ENCODE assay signal across 18 cellular contexts in the genomic region with DNA sequence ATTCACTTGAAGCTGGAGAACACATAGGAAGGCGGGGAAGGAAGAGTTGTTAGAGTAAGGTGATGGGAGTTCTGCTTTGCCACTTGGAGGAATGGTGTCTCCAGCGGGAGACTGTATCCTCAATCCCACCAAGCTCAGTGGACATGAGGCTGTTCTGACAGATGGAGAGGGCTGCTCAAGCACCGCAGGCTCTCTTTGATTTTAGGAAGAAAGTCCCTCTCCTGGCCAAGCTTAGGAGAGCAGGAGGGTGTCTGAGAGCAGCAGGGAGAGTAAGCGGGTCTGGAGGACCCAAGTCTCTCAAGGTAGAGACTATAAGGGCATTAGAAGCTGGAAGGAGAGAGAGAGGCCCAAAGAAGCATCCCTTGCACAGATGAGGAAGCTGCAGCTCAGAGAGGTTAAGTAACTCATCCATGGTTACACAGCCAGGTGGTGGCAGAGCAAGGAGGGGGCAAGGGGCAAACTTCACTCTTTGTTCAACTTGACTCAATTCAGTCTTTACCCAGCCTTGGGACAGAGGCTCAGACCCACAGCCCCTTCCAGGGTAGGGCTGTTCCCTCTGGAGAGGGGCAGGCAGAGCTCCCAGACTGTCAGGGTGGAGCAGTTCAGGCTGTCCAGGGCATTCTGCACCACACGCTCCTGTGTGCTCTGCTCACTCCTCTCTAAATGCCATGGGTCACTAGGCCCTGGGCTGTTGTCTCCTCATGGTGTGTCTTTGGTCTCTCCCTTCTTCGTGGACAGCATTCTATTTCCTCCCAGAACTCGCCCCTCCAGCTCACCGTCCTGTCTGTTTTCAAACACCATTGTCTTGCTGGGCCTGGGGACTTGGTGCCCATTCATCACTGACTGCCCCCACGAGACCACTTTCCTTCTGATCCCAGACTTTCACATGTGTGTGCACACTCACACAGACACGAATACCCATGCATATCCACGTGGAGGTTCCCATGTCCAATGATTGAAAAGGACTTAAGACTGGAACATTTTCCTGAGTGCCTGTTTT. TPM values are rescaled to one million over a fixed set of nuclear protein-coding genes. Genes with fewer than 3 reads are reported as not detected.
DNase-seq lines count a peak whose midpoint lies in the region; TF ChIP-seq lines count a peak whose summit lies in the region.
"Had no signal": no experiment of that assay in that cellular context is flagged by ENCODE, and none has a peak within 500 bp of the region (broad histone marks: within the 10 kb centered on the region; RNA-seq: fewer than 3 reads in every experiment).

No MANE protein-coding gene starts in this region.

- no peak overlapping the region for H2BK20ac ChIP-seq in H9 (ENCODE audit: low read depth, low read length, poor library complexity, severe bottlenecking)

- DNase-seq in CD14-positive monocyte (ENCODE audit: low spot score) (peak; percentile 25), H9 (peak; percentile 15), glutamatergic neuron (no peak), posterior vena cava (ENCODE audit: low spot score) (peak; percentile 47), RWPE1 (ENCODE audit: low spot score) (no peak), NCI-H1417 (lab: John Stamatoyannopoulos, UW) (no peak), GM10248 (ENCODE audit: extremely low spot score) (no peak)
- DNase-seq: DMS153, IMR-90, NCI-H1105, NCI-H1694 treated with DMSO at 0.1 percent for 48 hours, NCI-H226, NCI-H524 treated with DMSO at 0.1 percent for 48 hours, RPMI8226, SJCRH30 had no signal

- no peaks in the 10 kb centered on the region for H3K4me1 Mint-ChIP-seq in CD14-positive monocyte
- peaks cover 2 to 5% of the 10 kb centered on the region in 2 experiments; a peak in 3 of 4 replicates for H3K4me1 Mint-ChIP-seq in H9
- H3K4me1 Mint-ChIP-seq in glutamatergic neuron (ENCODE audit: low read depth, unreplicated experiment) = peaks cover 23% of the 10 kb centered on the region

- no peak overlapping the region for H4K91ac ChIP-seq in H9 (ENCODE audit: insufficient read length, low read depth, low read length)

- H2BK5ac ChIP-seq in H9 (ENCODE audit: insufficient read length, low read length) = no peak overlapping the region

- POLR2A ChIA-PET in RWPE1 (lab: Yijun Ruan, JAX; ENCODE audit: low non-redundant PET) = no interaction called here
- POLR2A ChIA-PET in GM10248 (lab: Yijun Ruan, JAX) = no interaction called here

- H3T11ph ChIP-seq in H9 (ENCODE audit: low read length) = no peak overlapping the region

- no peak overlapping the region for H2BK15ac ChIP-seq in H9 (ENCODE audit: low read depth, low read length)

- no peak overlapping the region for H3K4me2 ChIP-seq in H9 (ENCODE audit: insufficient read depth, insufficient read length, low read length)

- H3K4ac ChIP-seq in H9 (ENCODE audit: low read depth, low read length) = no peak overlapping the region

- H3K4me1 ChIP-seq in H9 (ENCODE audit: insufficient read depth, low read length) = no peaks in the 10 kb centered on the region
- H3K4me1 ChIP-seq: HAP-1, SJCRH30 had no signal

- H2BK12ac ChIP-seq in H9 (ENCODE audit: insufficient read length, low read depth, low read length) = no peak overlapping the region

- H3K9me3 ChIP-seq in H9 (ENCODE audit: control insufficient read depth, low read depth, low read length) = no peaks in the 10 kb centered on the region
- H3K9me3 ChIP-seq: HAP-1, SJCRH30 had no signal

- H3K79me2 ChIP-seq in H9 (ENCODE audit: insufficient read depth, low read length) = no peaks in the 10 kb centered on the region

- no peak overlapping the region for H3K18ac ChIP-seq in H9 (ENCODE audit: insufficient read length, low read depth, low read length)

- no peak overlapping the region for H2BK120ac ChIP-seq in H9 (ENCODE audit: low read depth, low read length, poor library complexity, severe bottlenecking)

- TF ChIP-seq CTCF in CD14-positive monocyte (IDR thresholded peaks at IDR 0.05) (no peak), H9 (conservative IDR thresholded peaks at IDR 0.05) (0 out of 3 replicates have a peak, but pooled peaks have one; percentile 16), glutamatergic neuron (IDR thresholded peaks at IDR 0.05; ENCODE audit: partially characterized antibody, unreplicated experiment) (no peak), RWPE1 (conservative IDR thresholded peaks at IDR 0.05; ENCODE audit: low read depth) (no peak), GM10248 (IDR thresholded peaks at IDR 0.05; ENCODE audit: control extremely low read depth, extremely low read depth, low read depth, missing control alignments) (no peak)

- H2AFZ ChIP-seq in H9 (ENCODE audit: low read length) = no peak overlapping the region

- no peak overlapping the region for H3K9ac ChIP-seq in H9 (ENCODE audit: extremely low read depth, insufficient read length, low read length)

- H3K27ac ChIP-seq in H9 (ENCODE audit: insufficient read length, low read depth, low read length) (no peak overlapping the region), RWPE1 (no peak overlapping the region)
- H3K27ac ChIP-seq: C4-2B, SJCRH30 had no signal

- H3K27me3 Mint-ChIP-seq in CD14-positive monocyte (ENCODE audit: low read depth in 3 of 3) (peaks cover 13 to 18% (median 18%) of the 10 kb centered on the region in 3 donors), H9 (ENCODE audit: low read depth) (peaks cover 71% of the 10 kb centered on the region), glutamatergic neuron (ENCODE audit: unreplicated experiment) (peaks cover 25% of the 10 kb centered on the region)

- H3K4me3 Mint-ChIP-seq in CD14-positive monocyte = peak overlapping the region in 1 of 2 donors; percentile 6
- H3K4me3 Mint-ChIP-seq in H9 = no peak overlapping the region; a peak in 1 of 5 replicates
- H3K4me3 Mint-ChIP-seq in glutamatergic neuron (ENCODE audit: unreplicated experiment) = peak overlapping the region; percentile 69

- CTCF ChIA-PET in RWPE1 (lab: Yijun Ruan, JAX) = no interaction called here
- CTCF ChIA-PET in GM10248 (lab: Yijun Ruan, JAX) = no interaction called here

- H3K36me3 Mint-ChIP-seq in CD14-positive monocyte (no peaks in the 10 kb centered on the region), H9 (ENCODE audit: insufficient read depth in 1 of 3, low read depth in 3 of 3) (no peaks in the 10 kb centered on the region), glutamatergic neuron (ENCODE audit: unreplicated experiment) (peaks cover 17% of the 10 kb centered on the region)

- H3K9me3 Mint-ChIP-seq in CD14-positive monocyte = peaks cover 0 to 2% (median 1%) of the 10 kb centered on the region in 7 donors
- no peaks in the 10 kb centered on the region for H3K9me3 Mint-ChIP-seq in H9
- peaks cover 10% of the 10 kb centered on the region for H3K9me3 Mint-ChIP-seq in glutamatergic neuron (ENCODE audit: unreplicated experiment)

- H3K23ac ChIP-seq in H9 (ENCODE audit: insufficient read length, low read depth, low read length) = no peak overlapping the region

- no peak overlapping the region for H3K14ac ChIP-seq in H9 (ENCODE audit: insufficient read depth, low read length)

- no peak overlapping the region for H3K27ac Mint-ChIP-seq in CD14-positive monocyte
- no peak overlapping the region; a peak in 1 of 7 replicates for H3K27ac Mint-ChIP-seq in H9
- H3K27ac Mint-ChIP-seq in glutamatergic neuron (ENCODE audit: unreplicated experiment) = peak overlapping the region; percentile 95

- no peaks in the 10 kb centered on the region for H3K79me1 ChIP-seq in H9 (ENCODE audit: insufficient read depth, low read depth, low read length, poor library complexity, severe bottlenecking)

- H2AK5ac ChIP-seq in H9 (ENCODE audit: insufficient read length, low read length) = no peak overlapping the region

- H3K27me3 ChIP-seq in H9 (ENCODE audit: insufficient read depth, low read length) = peaks cover 3% of the 10 kb centered on the region; the same call in 1 of the 2 replicates
- H3K27me3 ChIP-seq: SJCRH30 had no signal

- H4K20me1 ChIP-seq in H9 (ENCODE audit: control insufficient read depth, insufficient read depth, insufficient read length) = no peaks in the 10 kb centered on the region

- intact Hi-C loops in CD14-positive monocyte (cut with micrococcal nuclease) = no loop called here
- intact Hi-C loops in posterior vena cava (cut with DNase I) = no loop called here

- no peak overlapping the region for H4K8ac ChIP-seq in H9 (replicated peaks; ENCODE audit: insufficient read length, low read depth, low read length)

- no CpG with 5 or more reads among the region's 11 CpGs for WGBS in H9 (ENCODE audit: extremely low coverage, insufficient read length, low lambda C conversion rate)

- H3K56ac ChIP-seq in H9 (ENCODE audit: insufficient read length, low read depth, low read length) = no peak overlapping the region

- no peaks in the 10 kb centered on the region for H3K23me2 ChIP-seq in H9 (ENCODE audit: insufficient read length, low read depth, low read length, poor library complexity, severe bottlenecking)

- H4K5ac ChIP-seq in H9 (ENCODE audit: insufficient read length, low read depth, low read length) = no peak overlapping the region

RNA-seq across cellular contexts. Expression of a gene that starts 8.9 kb away (rescaled TPM):
- not detected for polyA plus RNA-seq in CD14-positive monocyte
- total RNA-seq in H9 (2021) (not detected in 2 replicates), glutamatergic neuron (ENCODE audit: unreplicated experiment) (15.4 TPM), posterior vena cava (not detected)
- total RNA-seq: IMR-90, LHCN-M2, SJCRH30 had no signal
- polyA plus RNA-seq: IMR-90 had no signal

RNA-seq across cellular contexts. Expression of a gene that starts 12.6 kb away (rescaled TPM):
- polyA plus RNA-seq in CD14-positive monocyte = not detected
- total RNA-seq in H9 (2021) (not detected in 2 replicates), glutamatergic neuron (ENCODE audit: unreplicated experiment) (21.5 TPM), posterior vena cava (not detected)
- total RNA-seq: IMR-90, LHCN-M2, SJCRH30 had no signal
- polyA plus RNA-seq: IMR-90 had no signal

RNA-seq across cellular contexts. Expression of a gene that starts 56.7 kb away (rescaled TPM):
- not detected for polyA plus RNA-seq in CD14-positive monocyte
- not detected in 2 replicates for total RNA-seq in H9 (2021)
- total RNA-seq in glutamatergic neuron (ENCODE audit: unreplicated experiment) = 0.25 TPM
- total RNA-seq in posterior vena cava = not detected
- total RNA-seq: IMR-90, LHCN-M2, SJCRH30 had no signal
- polyA plus RNA-seq: IMR-90 had no signal

Comparison
In these comparisons a context has a peak if more than half of its experiments do, and no peak if none do; other contexts are left out.
1. DNase-seq: peak in CD14-positive monocyte (single experiment), H9 (single experiment) and posterior vena cava (single experiment); none in glutamatergic neuron (single experiment), RWPE1 (single experiment), NCI-H1417 (0 of 3) and GM10248 (single experiment).
2. RNA of a gene that starts 8.9 kb away (total RNA-seq): 15.4 TPM in glutamatergic neuron (single experiment); not detected in H9 and not detected in posterior vena cava; every median in the first group is over 10 times any median in the second.
3. RNA of a gene that starts 12.6 kb away (total RNA-seq): 21.5 TPM in glutamatergic neuron (single experiment); not detected in H9 and not detected in posterior vena cava; every median in the first group is over 10 times any median in the second.